27 cellular contexts compared by ENCODE assay signal in genomic region chr3:9803494-9803893, GRCh38. TPM values are rescaled to one million over a fixed set of nuclear protein-coding genes. Genes with fewer than 3 reads are reported as not detected.
DNase-seq lines count a peak whose midpoint lies in the region; FAIRE-seq and TF ChIP-seq lines count a peak whose summit lies in the region.
"Had no signal": no experiment of that assay in that cellular context is flagged by ENCODE, and none has a peak within 500 bp of the region (broad histone marks: within the 10 kb centered on the region; RNA-seq: fewer than 3 reads in every experiment).

No MANE protein-coding gene starts in this region.

- H3K36me3 Mint-ChIP-seq in T-helper 1 cell treated with Interleukin-12 subunit alpha and Interleukin-12 subunit beta and Interleukin-4 antibody, amounts not matched to agents 30 μg/mL and 1 μg/mL, for 36 hours (ENCODE audit: low read depth), result peaks cover 49% of the 10 kb centered on the region
- peaks cover 42% of the 10 kb centered on the region for H3K36me3 Mint-ChIP-seq in endothelial cell (ENCODE audit: low read depth, unreplicated experiment)
- H3K36me3 Mint-ChIP-seq: IgD-negative memory B cell had no signal

- peak overlapping the region; percentile 38 for H3K27ac Mint-ChIP-seq in T-helper 1 cell treated with Interleukin-12 subunit alpha and Interleukin-12 subunit beta and Interleukin-4 antibody, amounts not matched to agents 30 μg/mL and 1 μg/mL, for 36 hours
- H3K27ac Mint-ChIP-seq in endothelial cell (ENCODE audit: unreplicated experiment), result no peak overlapping the region
- H3K27ac Mint-ChIP-seq: mesothelial cell of epicardium had no signal

- H3K4me1 Mint-ChIP-seq in T-helper 1 cell treated with Interleukin-12 subunit alpha and Interleukin-12 subunit beta and Interleukin-4 antibody, amounts not matched to agents 30 μg/mL and 1 μg/mL, for 36 hours (ENCODE audit: low read depth), result peaks cover 16% of the 10 kb centered on the region
- H3K4me1 Mint-ChIP-seq in endothelial cell (ENCODE audit: unreplicated experiment), result no peaks in the 10 kb centered on the region
- H3K4me1 Mint-ChIP-seq: mesothelial cell of epicardium had no signal

- TF ChIP-seq EP300 in tibial nerve (IDR thresholded peaks at IDR 0.05), result no peak

- H3K9me3 Mint-ChIP-seq in T-helper 1 cell treated with Interleukin-12 subunit alpha and Interleukin-12 subunit beta and Interleukin-4 antibody, amounts not matched to agents 30 μg/mL and 1 μg/mL, for 36 hours, result no peaks in the 10 kb centered on the region
- H3K9me3 Mint-ChIP-seq in endothelial cell (ENCODE audit: unreplicated experiment), result no peaks in the 10 kb centered on the region
- H3K9me3 Mint-ChIP-seq: IgD-negative memory B cell, mesothelial cell of epicardium had no signal

- H3K4me3 Mint-ChIP-seq in T-helper 1 cell treated with Interleukin-12 subunit alpha and Interleukin-12 subunit beta and Interleukin-4 antibody, amounts not matched to agents 30 μg/mL and 1 μg/mL, for 36 hours, result no peak overlapping the region
- peak overlapping the region; percentile 48 for H3K4me3 Mint-ChIP-seq in endothelial cell (ENCODE audit: unreplicated experiment)
- H3K4me3 Mint-ChIP-seq: mesothelial cell of epicardium had no signal

- TF ChIP-seq POLR2A in GM12892 (IDR thresholded peaks at IDR 0.05; ENCODE audit: low read depth, low read length), result 0 out of 2 replicates have a peak, but pooled peaks have one; percentile 13
- TF ChIP-seq POLR2A in tibial nerve (IDR thresholded peaks at IDR 0.05), result no peak

- H3K9me3 ChIP-seq in osteoblast (ENCODE audit: low read depth, low read length) (no peaks in the 10 kb centered on the region), tibial nerve (no peaks in the 10 kb centered on the region)
- H3K9me3 ChIP-seq: BLaER1 treated with 17β-estradiol and CSF1 and Interleukin-3, amounts not matched to agents 10 nM and 100 nM; esophagus muscularis mucosa; thyroid gland had no signal

- H3K4me1 ChIP-seq in osteoblast (ENCODE audit: insufficient read depth, low read length) (no peaks in the 10 kb centered on the region), tibial nerve (peaks cover 0 to 3% (median 0%) of the 10 kb centered on the region in 4 donors)
- H3K4me1 ChIP-seq: thyroid gland had no signal

- FAIRE-seq in GM12892 (lab: Jason Lieb, UNC), result no peak
- FAIRE-seq: kidney had no signal

- H3K27me3 ChIP-seq in osteoblast (ENCODE audit: insufficient read depth, low read length), result no peaks in the 10 kb centered on the region
- no peaks in the 10 kb centered on the region for H3K27me3 ChIP-seq in tibial nerve
- H3K27me3 ChIP-seq: BLaER1 treated with 17β-estradiol and CSF1 and Interleukin-3, amounts not matched to agents 10 nM and 100 nM; brain microvascular endothelial cell; esophagus muscularis mucosa; thyroid gland had no signal

- 90% methylated on average over 1 of the region's 1 CpG for WGBS in tibial nerve, 2 donors

- H3K79me2 ChIP-seq in osteoblast (ENCODE audit: insufficient read depth, low read length), result peaks cover 28% of the 10 kb centered on the region

- no peaks in the 10 kb centered on the region for H3K27me3 Mint-ChIP-seq in T-helper 1 cell treated with Interleukin-12 subunit alpha and Interleukin-12 subunit beta and Interleukin-4 antibody, amounts not matched to agents 30 μg/mL and 1 μg/mL, for 36 hours (ENCODE audit: low read depth)
- H3K27me3 Mint-ChIP-seq in endothelial cell (ENCODE audit: unreplicated experiment), result peaks cover 2% of the 10 kb centered on the region
- H3K27me3 Mint-ChIP-seq: IgD-negative memory B cell had no signal

- H3K4me2 ChIP-seq in osteoblast (ENCODE audit: insufficient read depth, low read length), result no peak overlapping the region

- peaks cover 3% of the 10 kb centered on the region for H4K20me1 ChIP-seq in osteoblast (ENCODE audit: insufficient read depth, low read length)

- no peak overlapping the region for H3K4me3 ChIP-seq in osteoblast (ENCODE audit: insufficient read depth, low read length)
- no peak overlapping the region for H3K4me3 ChIP-seq in tibial nerve
- H3K4me3 ChIP-seq: BLaER1 treated with 17β-estradiol and CSF1 and Interleukin-3, amounts not matched to agents 10 nM and 100 nM; esophagus muscularis mucosa; skin epidermis; thyroid gland had no signal

- no peak overlapping the region for H3K27ac ChIP-seq in osteoblast (ENCODE audit: low read depth, low read length)
- H3K27ac ChIP-seq in tibial nerve, result no peak overlapping the region
- H3K27ac ChIP-seq: 22Rv1; BLaER1 treated with 17β-estradiol and CSF1 and Interleukin-3, amounts not matched to agents 10 nM and 100 nM; brain microvascular endothelial cell; skin epidermis; thyroid gland; WERI-Rb-1 had no signal

- no peak for TF ChIP-seq CTCF in endothelial cell (IDR thresholded peaks at IDR 0.05; ENCODE audit: unreplicated experiment)
- no peak for TF ChIP-seq CTCF in osteoblast (IDR thresholded peaks at IDR 0.05; ENCODE audit: extremely low read depth, low read depth, low read length)
- TF ChIP-seq CTCF in tibial nerve (IDR thresholded peaks at IDR 0.05), result no peak

- H3K36me3 ChIP-seq in osteoblast (ENCODE audit: insufficient read depth, low read length), result peaks cover 84% of the 10 kb centered on the region
- peaks cover 6 to 87% (median 53%) of the 10 kb centered on the region in 3 donors for H3K36me3 ChIP-seq in tibial nerve

- no peak overlapping the region for H2AFZ ChIP-seq in osteoblast (ENCODE audit: low read length)

- DNase-seq in T-helper 1 cell (no peak), GM12892 (ENCODE audit: insufficient read length) (no peak), endothelial cell (ENCODE audit: low spot score) (no peak), osteoblast (ENCODE audit: insufficient read length, low spot score, missing footprints) (peak; percentile 45), tibial nerve (ENCODE audit: low spot score in 2 of 2) (no peak), NCI-H526 (lab: John Stamatoyannopoulos, UW) (no peak), SKM-1 (lab: John Stamatoyannopoulos, UW; ENCODE audit: unreplicated experiment) (no peak)
- DNase-seq: activated gamma-delta T cell treated with Interleukin-2 at 50 U/mL for 16 hours; brain microvascular endothelial cell; GOT3; kidney; MV-4-11; NCI-H187 treated with DMSO at 0.1 percent for 48 hours; NK-92 treated with Interleukin-12 subunit alpha and Interleukin-12 subunit beta, amount 100 ng/mL, for 24 hours; nucleus accumbens; RPMI8226; stimulated activated CD4-positive, alpha-beta T cell treated with anti-CD3 and anti-CD28 coated beads, Interleukin-4, amount 100 ng/mL, for 24 hours; SW 1271; thyroid gland; WERI-Rb-1 had no signal

RNA-seq across cellular contexts. Expression of gene TTLL3, which starts 6.6 kb away (rescaled TPM):
- 33.8 TPM for polyA plus RNA-seq in GM12892 (2012; ENCODE audit: missing spikeins)
- 34.4 TPM for total RNA-seq in endothelial cell (ENCODE audit: unreplicated experiment)
- 31.1 and 33.9 TPM in 2 replicates for total RNA-seq in osteoblast
- 100 to 1,000 TPM in 3 of 4 donors, 10 to 100 TPM in 1; 58.2 to 173 (median 120) TPM for total RNA-seq in tibial nerve

RNA-seq across cellular contexts. Expression of gene ARPC4, which starts 10.6 kb away (rescaled TPM):
- polyA plus RNA-seq in GM12892 (2012; ENCODE audit: missing spikeins), result 209 TPM
- total RNA-seq in endothelial cell (ENCODE audit: unreplicated experiment) (203 TPM), osteoblast (203 and 222 TPM in 2 replicates), tibial nerve (100 to 1,000 TPM in 2 of 4 donors, 10 to 100 TPM in 2; 96.3 to 169 (median 125) TPM)

RNA-seq across cellular contexts. Expression of gene TADA3, which starts 11.2 kb away (rescaled TPM):
- polyA plus RNA-seq in GM12892 (2012; ENCODE audit: missing spikeins), result 30.4 TPM
- 35.4 TPM for total RNA-seq in endothelial cell (ENCODE audit: unreplicated experiment)
- 88.4 and 102 TPM in 2 replicates for total RNA-seq in osteoblast
- total RNA-seq in tibial nerve, result 10 to 100 TPM; 56.1 to 69.0 (median 65.4) TPM

RNA-seq across cellular contexts. Expression of gene CAMK1, which starts 33.7 kb away (rescaled TPM):
- 3.3 TPM for polyA plus RNA-seq in GM12892 (2012; ENCODE audit: missing spikeins)
- total RNA-seq in endothelial cell (ENCODE audit: unreplicated experiment), result 6.0 TPM
- 22.1 and 25.9 TPM in 2 replicates for total RNA-seq in osteoblast
- total RNA-seq in tibial nerve, result 10 to 100 TPM; 60.3 to 94.8 (median 72.2) TPM

RNA-seq across cellular contexts. Expression of gene RPUSD3, which starts 40.3 kb away (rescaled TPM):
- polyA plus RNA-seq in GM12892 (2012; ENCODE audit: missing spikeins), result 32.8 TPM
- total RNA-seq in endothelial cell (ENCODE audit: unreplicated experiment) (43.5 TPM), osteoblast (18.6 and 19.2 TPM in 2 replicates), tibial nerve (10 to 100 TPM; 37.1 to 69.7 (median 52.2) TPM)
